8 cellular contexts compared by ENCODE assay signal in the genomic region with DNA sequence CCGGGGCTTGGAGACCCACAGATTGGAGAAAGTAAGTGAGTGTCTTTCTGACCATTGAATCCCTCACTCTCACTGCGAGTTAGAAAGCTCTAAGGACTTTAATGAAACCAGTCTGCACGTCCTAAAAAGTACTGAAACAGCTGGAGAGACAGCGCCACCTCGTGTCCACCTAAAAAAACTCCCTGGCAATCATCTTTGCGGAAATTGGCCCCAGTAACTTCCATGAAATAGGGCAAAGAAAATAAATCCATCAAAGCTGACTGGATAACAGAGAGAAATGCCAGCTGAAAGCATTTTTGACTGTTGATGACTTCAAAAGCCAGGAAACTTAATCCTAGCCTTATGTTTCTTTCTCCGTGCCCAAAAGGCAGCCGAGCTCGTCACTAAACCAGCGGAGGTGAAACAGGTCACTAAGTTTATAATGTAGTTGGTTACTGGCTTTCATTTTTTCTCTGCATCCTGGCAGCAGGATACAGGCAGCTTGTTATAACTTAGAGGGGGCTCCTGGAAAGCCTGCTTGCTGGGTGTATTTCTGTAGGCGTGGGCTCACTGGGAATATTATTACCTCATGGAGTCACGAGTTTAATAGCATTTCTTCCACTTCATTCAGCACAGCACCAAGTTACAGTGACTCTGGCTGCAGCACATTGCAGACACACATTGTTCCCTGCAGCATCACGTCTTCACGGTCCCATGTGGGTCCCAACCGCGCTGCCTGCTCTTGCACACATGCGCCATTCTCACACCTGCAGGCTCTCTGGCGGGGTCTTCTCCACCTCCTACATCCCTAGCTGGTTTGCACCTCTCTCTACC.
DNase-seq lines count a peak whose midpoint lies in the region; ATAC-seq and TF ChIP-seq lines count a peak whose summit lies in the region.

No MANE protein-coding gene starts in this region.

- H3K27ac ChIP-seq in endodermal cell (ENCODE audit: low read depth, low read length) = no peak overlapping the region

- H3K27ac Mint-ChIP-seq in activated CD8-positive, alpha-beta T cell treated with anti-CD3 and anti-CD28 coated beads for 36 hours = no peak overlapping the region
- no peak overlapping the region for H3K27ac Mint-ChIP-seq in endodermal cell

- TF ChIP-seq CTCF in activated CD8-positive, alpha-beta T cell treated with anti-CD3 and anti-CD28 coated beads for 36 hours (IDR thresholded peaks at IDR 0.05) = peak; percentile 84
- TF ChIP-seq CTCF in endodermal cell (conservative IDR thresholded peaks at IDR 0.05) = peak; percentile 92
- TF ChIP-seq CTCF in mucosa of descending colon (IDR thresholded peaks at IDR 0.05) = peak; percentile 71

- H3K4me1 ChIP-seq in endodermal cell (ENCODE audit: control insufficient read depth, insufficient read depth, low read length) (no peaks in the 10 kb centered on the region), mucosa of descending colon (ENCODE audit: low read depth) (peaks cover 6% of the 10 kb centered on the region)

- peaks cover 8% of the 10 kb centered on the region for H3K27me3 Mint-ChIP-seq in activated CD8-positive, alpha-beta T cell treated with anti-CD3 and anti-CD28 coated beads for 36 hours
- H3K27me3 Mint-ChIP-seq in endodermal cell (ENCODE audit: insufficient read depth) = peaks cover 33% of the 10 kb centered on the region

- peak; percentile 57 for ATAC-seq in HG02588 (IDR thresholded peaks at IDR 0.05; ENCODE audit: unreplicated experiment)
- ATAC-seq in activated CD8-positive, alpha-beta T cell treated with anti-CD3 and anti-CD28 coated beads for 36 hours = no peak
- peak; percentile 74 for ATAC-seq in mucosa of descending colon
- ATAC-seq in GM21723 (IDR thresholded peaks at IDR 0.05; ENCODE audit: unreplicated experiment) = no peak

- DNase-seq in COLO829 (ENCODE audit: low spot score) = peak; percentile 27
- peak; percentile 93 for DNase-seq in NCI-H69 (lab: John Stamatoyannopoulos, UW)
- peak; percentile 69 for DNase-seq in activated CD8-positive, alpha-beta T cell treated with anti-CD3 and anti-CD28 coated beads for 36 hours
- peak; percentile 85 for DNase-seq in endodermal cell
- peak in 2 of 3 donors; percentile 58 to 74 for DNase-seq in mucosa of descending colon
- DNase-seq in stimulated activated CD8-positive, alpha-beta memory T cell treated with anti-CD3 and anti-CD28 coated beads, Interleukin-7, amount 100 ng/mL, for 48 hours (ENCODE audit: extremely low read depth in 1 of 2, low read depth in 1 of 2) = peak; percentile 5 to 10

- no peak overlapping the region for H3K4me3 ChIP-seq in endodermal cell (ENCODE audit: low read length)
- H3K4me3 ChIP-seq in mucosa of descending colon = no peak overlapping the region

- 61 to 70% methylated on average over 15 to 18 of the region's 18 CpGs for WGBS in endodermal cell (ENCODE audit: insufficient coverage in 1 of 2, insufficient read length in 1 of 2), 2 experiments

- no peak overlapping the region for H3K9ac ChIP-seq in endodermal cell (ENCODE audit: extremely low read depth, low read length, poor library complexity, severe bottlenecking)

- no peaks in the 10 kb centered on the region for H3K9me3 ChIP-seq in endodermal cell (ENCODE audit: control insufficient read depth, low read length)
- no peaks in the 10 kb centered on the region for H3K9me3 ChIP-seq in mucosa of descending colon

- H3K36me3 ChIP-seq in endodermal cell (ENCODE audit: control insufficient read depth, insufficient read depth, low read length) (no peaks in the 10 kb centered on the region), mucosa of descending colon (ENCODE audit: low read depth) (no peaks in the 10 kb centered on the region)

- POLR2A ChIA-PET in activated CD8-positive, alpha-beta T cell treated with anti-CD3 and anti-CD28 coated beads for 36 hours (lab: Charles Lee) = no interaction called here

- peaks cover 37% of the 10 kb centered on the region for H3K27me3 ChIP-seq in endodermal cell (ENCODE audit: control insufficient read depth, insufficient read depth, low read length, poor library complexity, severe bottlenecking)

- intact Hi-C loops in activated CD8-positive, alpha-beta T cell treated with anti-CD3 and anti-CD28 coated beads for 36 hours (cut with micrococcal nuclease) = loop anchor here (2.0 to 10.0 kb wide), 3 partner anchors 126 to 362 kb away; no protein-coding TSS in a partner anchor
- intact Hi-C loops in mucosa of descending colon (cut with DNase I, micrococcal nuclease) = loop anchor here in 1 of 2 donors (5.0 kb wide), 2 partner anchors 125 to 240 kb away; no protein-coding TSS in a partner anchor

- no peaks in the 10 kb centered on the region for H3K4me1 Mint-ChIP-seq in activated CD8-positive, alpha-beta T cell treated with anti-CD3 and anti-CD28 coated beads for 36 hours (ENCODE audit: low read depth)
- H3K4me1 Mint-ChIP-seq in endodermal cell = peaks cover 7% of the 10 kb centered on the region

- H3K36me3 Mint-ChIP-seq in activated CD8-positive, alpha-beta T cell treated with anti-CD3 and anti-CD28 coated beads for 36 hours (ENCODE audit: low read depth) = no peaks in the 10 kb centered on the region
- H3K36me3 Mint-ChIP-seq in endodermal cell (ENCODE audit: low read depth) = no peaks in the 10 kb centered on the region

- CTCF ChIA-PET in activated CD8-positive, alpha-beta T cell treated with anti-CD3 and anti-CD28 coated beads for 36 hours (lab: Charles Lee) = interaction anchor here (0.7 to 3.9 kb wide), 48 partner anchors 9 to 550 kb away, joined by 3 to 35 read pairs (median 4); no protein-coding TSS in a partner anchor

- H3K9me3 Mint-ChIP-seq in activated CD8-positive, alpha-beta T cell treated with anti-CD3 and anti-CD28 coated beads for 36 hours = no peaks in the 10 kb centered on the region
- no peaks in the 10 kb centered on the region for H3K9me3 Mint-ChIP-seq in endodermal cell

- no peak overlapping the region for H3K4me3 Mint-ChIP-seq in activated CD8-positive, alpha-beta T cell treated with anti-CD3 and anti-CD28 coated beads for 36 hours
- no peak overlapping the region for H3K4me3 Mint-ChIP-seq in endodermal cell

Comparison
In these comparisons a context has a peak if more than half of its experiments do, and no peak if none do; other contexts are left out.
1. DNase-seq: peak in every context shown above with its lines; median percentile 93 in NCI-H69; 85 in endodermal cell; 69 in activated CD8-positive, alpha-beta T cell treated with anti-CD3 and anti-CD28 coated beads for 36 hours; 66 in mucosa of descending colon; 27 in COLO829; 8 in stimulated activated CD8-positive, alpha-beta memory T cell treated with anti-CD3 and anti-CD28 coated beads, Interleukin-7, amount 100 ng/mL, for 48 hours.
2. ATAC-seq: peak in HG02588 (single experiment) and mucosa of descending colon (single experiment); none in activated CD8-positive, alpha-beta T cell treated with anti-CD3 and anti-CD28 coated beads for 36 hours (single experiment) and GM21723 (single experiment).
3. Peak in every context shown above with its lines, with median percentiles within 50 percentile points of each other: CTCF ChIP-seq.